1 cellular context compared by ENCODE assay signal in the genomic region with DNA sequence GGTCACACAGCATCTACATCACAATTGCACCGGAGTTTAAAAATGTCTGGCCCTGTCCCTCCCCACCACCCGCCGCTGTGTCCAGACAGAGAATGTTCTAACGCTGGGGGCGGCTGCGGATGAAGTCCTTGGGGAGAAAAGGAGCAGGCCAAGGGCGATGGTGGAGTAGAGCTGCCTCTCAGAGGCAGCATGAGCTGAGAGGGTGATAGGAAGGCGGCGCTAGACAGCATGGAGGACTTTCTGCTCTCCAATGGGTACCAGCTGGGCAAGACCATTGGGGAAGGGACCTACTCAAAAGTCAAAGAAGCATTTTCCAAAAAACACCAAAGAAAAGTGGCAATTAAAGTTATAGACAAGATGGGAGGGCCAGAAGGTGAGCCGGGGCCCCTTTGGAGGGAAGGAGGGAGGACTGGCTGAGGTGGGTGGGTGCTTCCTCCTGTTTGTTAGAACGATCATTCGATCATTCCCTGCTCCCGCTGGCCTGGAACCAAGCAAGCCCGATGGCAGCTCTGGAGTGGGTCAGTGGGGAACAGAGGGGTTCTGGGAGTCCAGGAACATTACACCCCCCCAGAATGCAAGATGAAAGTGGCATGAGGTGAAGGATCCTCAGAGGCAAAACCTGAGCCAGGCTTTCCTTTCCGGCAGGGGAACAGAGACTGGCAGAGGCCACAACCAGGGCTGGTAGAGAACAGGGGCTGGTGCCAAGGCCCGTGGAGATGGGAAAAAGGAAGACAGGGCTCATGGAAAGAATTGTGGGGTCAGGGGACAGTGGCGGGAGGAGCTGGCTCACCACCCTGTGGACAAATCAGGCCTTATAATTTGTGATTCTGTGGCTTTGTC.
TF ChIP-seq lines count a peak whose summit lies in the region.

A gene with protein sequence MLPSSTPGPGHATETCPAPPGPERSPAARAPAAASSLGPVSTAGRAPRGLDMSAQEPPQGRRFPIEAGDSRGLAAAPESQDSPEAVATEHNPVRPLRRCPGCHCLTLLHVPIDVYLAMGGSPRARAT (minus strand): TSS at position 12 of the 840 bp plus-strand sequence. CDS start 394 bp downstream, outside the sequence.
Gene TSSK3, plus strand, starts transcription at position 66 of the 840 bp plus-strand sequence. Its CDS starts 163 bp downstream, at position 229.

TF ChIP-seq in SK-N-SH treated with all-trans-retinoic acid at 6 μM for 48 hours, 23 proteins besides CTCF, POLR2A, EP300 and RAD21 (continued from another document):
- TF ChIP-seq, protein P1, sequence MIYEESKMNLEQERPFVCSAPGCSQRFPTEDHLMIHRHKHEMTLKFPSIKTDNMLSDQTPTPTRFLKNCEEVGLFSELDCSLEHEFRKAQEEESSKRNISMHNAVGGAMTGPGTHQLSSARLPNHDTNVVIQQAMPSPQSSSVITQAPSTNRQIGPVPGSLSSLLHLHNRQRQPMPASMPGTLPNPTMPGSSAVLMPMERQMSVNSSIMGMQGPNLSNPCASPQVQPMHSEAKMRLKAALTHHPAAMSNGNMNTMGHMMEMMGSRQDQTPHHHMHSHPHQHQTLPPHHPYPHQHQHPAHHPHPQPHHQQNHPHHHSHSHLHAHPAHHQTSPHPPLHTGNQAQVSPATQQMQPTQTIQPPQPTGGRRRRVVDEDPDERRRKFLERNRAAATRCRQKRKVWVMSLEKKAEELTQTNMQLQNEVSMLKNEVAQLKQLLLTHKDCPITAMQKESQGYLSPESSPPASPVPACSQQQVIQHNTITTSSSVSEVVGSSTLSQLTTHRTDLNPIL (CRISPR knock-in tag; IDR thresholded peaks at IDR 0.05; ENCODE audit: low read depth): no peak
- no peak for TF ChIP-seq ESRRG (CRISPR knock-in tag; IDR thresholded peaks at IDR 0.05)
- TF ChIP-seq PPARA (CRISPR knock-in tag; IDR thresholded peaks at IDR 0.05; ENCODE audit: borderline replicate concordance): no peak
- TF ChIP-seq ARNTL (CRISPR knock-in tag; IDR thresholded peaks at IDR 0.05; ENCODE audit: borderline replicate concordance, low read depth): no peak
- TF ChIP-seq, protein P2, sequence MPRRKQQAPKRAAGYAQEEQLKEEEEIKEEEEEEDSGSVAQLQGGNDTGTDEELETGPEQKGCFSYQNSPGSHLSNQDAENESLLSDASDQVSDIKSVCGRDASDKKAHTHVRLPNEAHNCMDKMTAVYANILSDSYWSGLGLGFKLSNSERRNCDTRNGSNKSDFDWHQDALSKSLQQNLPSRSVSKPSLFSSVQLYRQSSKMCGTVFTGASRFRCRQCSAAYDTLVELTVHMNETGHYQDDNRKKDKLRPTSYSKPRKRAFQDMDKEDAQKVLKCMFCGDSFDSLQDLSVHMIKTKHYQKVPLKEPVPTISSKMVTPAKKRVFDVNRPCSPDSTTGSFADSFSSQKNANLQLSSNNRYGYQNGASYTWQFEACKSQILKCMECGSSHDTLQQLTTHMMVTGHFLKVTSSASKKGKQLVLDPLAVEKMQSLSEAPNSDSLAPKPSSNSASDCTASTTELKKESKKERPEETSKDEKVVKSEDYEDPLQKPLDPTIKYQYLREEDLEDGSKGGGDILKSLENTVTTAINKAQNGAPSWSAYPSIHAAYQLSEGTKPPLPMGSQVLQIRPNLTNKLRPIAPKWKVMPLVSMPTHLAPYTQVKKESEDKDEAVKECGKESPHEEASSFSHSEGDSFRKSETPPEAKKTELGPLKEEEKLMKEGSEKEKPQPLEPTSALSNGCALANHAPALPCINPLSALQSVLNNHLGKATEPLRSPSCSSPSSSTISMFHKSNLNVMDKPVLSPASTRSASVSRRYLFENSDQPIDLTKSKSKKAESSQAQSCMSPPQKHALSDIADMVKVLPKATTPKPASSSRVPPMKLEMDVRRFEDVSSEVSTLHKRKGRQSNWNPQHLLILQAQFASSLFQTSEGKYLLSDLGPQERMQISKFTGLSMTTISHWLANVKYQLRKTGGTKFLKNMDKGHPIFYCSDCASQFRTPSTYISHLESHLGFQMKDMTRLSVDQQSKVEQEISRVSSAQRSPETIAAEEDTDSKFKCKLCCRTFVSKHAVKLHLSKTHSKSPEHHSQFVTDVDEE (CRISPR knock-in tag; IDR thresholded peaks at IDR 0.05): no peak
- no peak for TF ChIP-seq ZNF565 (CRISPR knock-in tag; conservative IDR thresholded peaks at IDR 0.05; ENCODE audit: low read depth)
- TF ChIP-seq POU6F1 (CRISPR knock-in tag; IDR thresholded peaks at IDR 0.05; ENCODE audit: borderline replicate concordance, low read depth): no peak
- no peak for TF ChIP-seq OSR1 (CRISPR knock-in tag; IDR thresholded peaks at IDR 0.05)
- TF ChIP-seq ISL1 (CRISPR knock-in tag; IDR thresholded peaks at IDR 0.05): no peak
- TF ChIP-seq RARB (CRISPR knock-in tag; IDR thresholded peaks at IDR 0.05): no peak
- no peak for TF ChIP-seq GLIS3 (CRISPR knock-in tag; IDR thresholded peaks at IDR 0.05)
- TF ChIP-seq ZNF8 (CRISPR knock-in tag; IDR thresholded peaks at IDR 0.05): no peak
- TF ChIP-seq PATZ1 (CRISPR knock-in tag; IDR thresholded peaks at IDR 0.05; ENCODE audit: borderline replicate concordance): no peak
- no peak for TF ChIP-seq SNAI2 (CRISPR knock-in tag; IDR thresholded peaks at IDR 0.05)
- no peak for TF ChIP-seq BACH2 (CRISPR knock-in tag; IDR thresholded peaks at IDR 0.05; ENCODE audit: borderline replicate concordance)
